Comparison of ENCODE assay signal across 28 cellular contexts in the genomic region with DNA sequence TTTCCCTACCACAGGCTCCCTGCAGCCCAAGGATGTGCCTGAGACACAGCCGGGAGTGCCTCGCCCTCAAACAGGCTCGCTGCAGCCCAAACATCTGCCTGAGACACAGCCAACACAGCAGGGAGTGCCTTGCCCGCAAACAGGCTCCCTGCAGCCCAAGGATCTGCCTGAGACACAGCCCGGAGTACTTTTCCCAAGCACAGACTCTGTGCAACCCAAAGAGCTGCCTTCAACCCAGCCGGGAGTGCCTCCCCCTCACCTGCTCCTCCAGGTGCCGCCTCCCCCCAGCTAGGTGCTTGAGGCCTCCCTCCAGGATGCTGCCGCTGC.
A peak's percentile ranks its signal among the peaks of the same experiment; 100 is the strongest.
DNase-seq lines count a peak whose midpoint lies in the region; ATAC-seq and TF ChIP-seq lines count a peak whose summit lies in the region.
"Had no signal": no experiment of that assay in that cellular context is flagged by ENCODE, and none has a peak within 500 bp of the region (broad histone marks: within the 10 kb centered on the region; RNA-seq: fewer than 3 reads in every experiment).

No MANE protein-coding gene starts in this region.

- no peak overlapping the region for H3K4me3 ChIP-seq in choroid plexus epithelial cell (ENCODE audit: low read depth, low read length)
- H3K4me3 ChIP-seq: cardiac muscle cell, left lung, upper lobe of right lung had no signal

- DNase-seq in NCI-H2171 treated with DMSO at 0.1 percent for 48 hours (lab: John Stamatoyannopoulos, UW) (peak; percentile 22), NCI-H2171 (lab: John Stamatoyannopoulos, UW) (no peak), choroid plexus epithelial cell (ENCODE audit: low read depth) (peak; percentile 72), islet precursor cell (peak; percentile 57), superior temporal gyrus (ENCODE audit: extremely low spot score) (peak; percentile 23), GM13977 (ENCODE audit: low spot score) (no peak), SW480 (ENCODE audit: low spot score) (no peak)
- DNase-seq: 8988T; activated B cell treated with CpG ODN at 0.5 μM for 24 hours; activated CD4-positive, alpha-beta memory T cell treated with anti-CD3 and anti-CD28 coated beads, Interleukin-2, amount 10 ng/mL, durations not matched to agents 7 days and 5 days; activated gamma-delta T cell; activated T-cell treated with anti-CD3 and anti-CD28 coated beads for 4 hours; AML-193; CD8-positive, alpha-beta T cell; dermis blood vessel endothelial cell; GDM1; left lung; naive B cell; NCI-H1105 treated with DMSO at 0.1 percent for 48 hours; NCI-H2029 treated with DMSO at 0.1 percent for 48 hours; NCI-H82; occipital lobe; stimulated activated CD4-positive, alpha-beta T cell treated with anti-CD3 and anti-CD28 coated beads, Interleukin-1b, Interleukin-23, amount 100 ng/mL, for 48 hours; upper lobe of right lung had no signal

- no peak for ATAC-seq in HG03432 (IDR thresholded peaks at IDR 0.05; ENCODE audit: unreplicated experiment)
- ATAC-seq: CD8-positive, alpha-beta T cell; HCT116; left lung; SK-N-SH treated with all-trans-retinoic acid at 6 μM for 48 hours; upper lobe of right lung had no signal

- TF ChIP-seq CTCF in choroid plexus epithelial cell (conservative IDR thresholded peaks at IDR 0.05; ENCODE audit: low read depth, low read length) (no peak), GM13977 (IDR thresholded peaks at IDR 0.05; ENCODE audit: extremely low read depth, insufficient read depth, missing control alignments) (no peak)

- in situ Hi-C loops in GM13977 (cut with MboI; ENCODE audit: low pct_unique_long_range_greater_than_20kb, low sequenced_read_pairs, unreplicated experiment), result no loop called here

Comparison
In these comparisons a context has a peak if more than half of its experiments do, and no peak if none do; other contexts are left out.
1. DNase-seq: peak in NCI-H2171 treated with DMSO at 0.1 percent for 48 hours (single experiment), choroid plexus epithelial cell (single experiment), islet precursor cell (single experiment) and superior temporal gyrus (single experiment); none in NCI-H2171 (single experiment), GM13977 (single experiment) and SW480 (single experiment).